26 cellular contexts compared by ENCODE assay signal in genomic region chr3:110456001-110456400, GRCh38.
"Had no signal": no experiment of that assay in that cellular context is flagged by ENCODE, and none has a peak within 500 bp of the region (broad histone marks: within the 10 kb centered on the region; RNA-seq: fewer than 3 reads in every experiment).

No MANE protein-coding gene starts in this region.

- H3K4me3 Mint-ChIP-seq: dendritic cell treated with granulocyte-macrophage colony-stimulating factor and Interleukin-4, amounts not matched to agents 40 ng/mL and 50 ng/mL, for 4 days; immature natural killer cell; memory B cell; mesothelial cell of epicardium; naive thymus-derived CD4-positive, alpha-beta T cell; nephron; neural progenitor cell; stimulated activated effector memory CD8-positive, alpha-beta T cell treated with anti-CD3 and anti-CD28 coated beads, Interleukin-12 subunit alpha, Interleukin-12 subunit beta, amount 100 ng/mL, for 72 hours had no signal

- H3K36me3 Mint-ChIP-seq: immature natural killer cell; memory B cell; stimulated activated effector memory CD8-positive, alpha-beta T cell treated with anti-CD3 and anti-CD28 coated beads, Interleukin-12 subunit alpha, Interleukin-12 subunit beta, amount 100 ng/mL, for 72 hours had no signal

- H3K4me3 ChIP-seq: colonic mucosa, esophagus muscularis mucosa, lower lobe of right lung, mucosa of descending colon, neural progenitor cell, right lobe of liver, smooth muscle cell, stomach, thyroid gland, vagina had no signal

- H3K27ac ChIP-seq: colonic mucosa, esophagus muscularis mucosa, lower lobe of right lung, neural progenitor cell, parathyroid adenoma, right lobe of liver, stomach, thyroid gland, vagina had no signal

- H3K27me3 Mint-ChIP-seq: dendritic cell treated with granulocyte-macrophage colony-stimulating factor and Interleukin-4, amounts not matched to agents 40 ng/mL and 50 ng/mL, for 4 days; memory B cell; progenitor cell of endocrine pancreas had no signal

- H3K27me3 ChIP-seq: colonic mucosa, esophagus muscularis mucosa, neural progenitor cell, right lobe of liver, stomach, thyroid gland, vagina had no signal

- H3K27ac Mint-ChIP-seq: dendritic cell treated with granulocyte-macrophage colony-stimulating factor and Interleukin-4, amounts not matched to agents 40 ng/mL and 50 ng/mL, for 4 days; immature natural killer cell; memory B cell; mesothelial cell of epicardium; naive thymus-derived CD4-positive, alpha-beta T cell; nephron; neural progenitor cell; progenitor cell of endocrine pancreas; stimulated activated effector memory CD8-positive, alpha-beta T cell treated with anti-CD3 and anti-CD28 coated beads, Interleukin-12 subunit alpha, Interleukin-12 subunit beta, amount 100 ng/mL, for 72 hours had no signal

- H3K9me3 Mint-ChIP-seq: stimulated activated effector memory CD8-positive, alpha-beta T cell treated with anti-CD3 and anti-CD28 coated beads, Interleukin-12 subunit alpha, Interleukin-12 subunit beta, amount 100 ng/mL, for 72 hours had no signal

- H3K36me3 ChIP-seq: colonic mucosa, esophagus muscularis mucosa, lower lobe of right lung, neural progenitor cell, right lobe of liver, stomach, thyroid gland, vagina had no signal

- ATAC-seq: left ventricle myocardium superior; lower lobe of right lung; mucosa of descending colon; naive thymus-derived CD4-positive, alpha-beta T cell; right lobe of liver; stimulated activated effector memory CD8-positive, alpha-beta T cell treated with anti-CD3 and anti-CD28 coated beads, Interleukin-12 subunit alpha, Interleukin-12 subunit beta, amount 100 ng/mL, for 72 hours had no signal

- H3K4me1 Mint-ChIP-seq: immature natural killer cell; memory B cell; mesothelial cell of epicardium; naive thymus-derived CD4-positive, alpha-beta T cell; nephron; neural progenitor cell; stimulated activated effector memory CD8-positive, alpha-beta T cell treated with anti-CD3 and anti-CD28 coated beads, Interleukin-12 subunit alpha, Interleukin-12 subunit beta, amount 100 ng/mL, for 72 hours had no signal

- DNase-seq: colonic mucosa; effector CD8-positive, alpha-beta T cell; hypothalamus; immature natural killer cell; left ventricle myocardium superior; lower lobe of right lung; mucosa of descending colon; naive thymus-derived CD4-positive, alpha-beta T cell; right lobe of liver; stimulated activated CD4-positive, alpha-beta T cell treated with anti-CD3 and anti-CD28 coated beads, Interleukin-12 subunit alpha, Interleukin-12 subunit beta, amount 100 ng/mL, for 4 hours; stimulated activated CD4-positive, alpha-beta T cell treated with anti-CD3 and anti-CD28 coated beads, Interleukin-1b, Interleukin-23, amount 100 ng/mL, for 48 hours; stimulated activated CD4-positive, alpha-beta T cell treated with anti-CD3 and anti-CD28 coated beads, Interleukin-4, amount 100 ng/mL, for 1 hour; stimulated activated naive CD4-positive, alpha-beta T cell treated with Interleukin-2 at 50 U/mL for 16 hours; stomach; thyroid gland had no signal
